Comparison of ENCODE assay signal across 1 cellular context in the genomic region with DNA sequence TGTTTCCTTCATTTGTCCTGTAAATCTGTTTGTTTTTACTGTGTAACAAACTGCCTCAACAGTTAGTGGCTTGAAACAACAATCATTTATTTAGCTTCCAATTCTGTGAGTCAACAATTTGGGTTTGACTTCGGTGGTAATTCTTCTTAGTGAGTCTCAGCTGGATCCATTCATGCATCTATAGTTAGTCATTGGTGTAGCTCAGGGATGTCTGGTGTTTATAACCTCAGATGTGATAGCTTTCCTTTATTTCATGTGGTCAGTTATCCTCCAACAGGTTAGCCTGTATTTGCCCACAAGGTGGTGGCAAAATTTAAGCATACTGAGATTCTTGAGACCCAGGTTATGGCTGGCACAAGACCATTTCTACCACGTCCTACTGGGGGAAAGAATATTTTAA.
TF ChIP-seq lines count a peak whose summit lies in the region.

No MANE protein-coding gene starts in this region.

TF ChIP-seq in WTC11, 78 proteins besides CTCF, POLR2A, EP300 and RAD21 (continued from another document):
- TF ChIP-seq, protein P1, sequence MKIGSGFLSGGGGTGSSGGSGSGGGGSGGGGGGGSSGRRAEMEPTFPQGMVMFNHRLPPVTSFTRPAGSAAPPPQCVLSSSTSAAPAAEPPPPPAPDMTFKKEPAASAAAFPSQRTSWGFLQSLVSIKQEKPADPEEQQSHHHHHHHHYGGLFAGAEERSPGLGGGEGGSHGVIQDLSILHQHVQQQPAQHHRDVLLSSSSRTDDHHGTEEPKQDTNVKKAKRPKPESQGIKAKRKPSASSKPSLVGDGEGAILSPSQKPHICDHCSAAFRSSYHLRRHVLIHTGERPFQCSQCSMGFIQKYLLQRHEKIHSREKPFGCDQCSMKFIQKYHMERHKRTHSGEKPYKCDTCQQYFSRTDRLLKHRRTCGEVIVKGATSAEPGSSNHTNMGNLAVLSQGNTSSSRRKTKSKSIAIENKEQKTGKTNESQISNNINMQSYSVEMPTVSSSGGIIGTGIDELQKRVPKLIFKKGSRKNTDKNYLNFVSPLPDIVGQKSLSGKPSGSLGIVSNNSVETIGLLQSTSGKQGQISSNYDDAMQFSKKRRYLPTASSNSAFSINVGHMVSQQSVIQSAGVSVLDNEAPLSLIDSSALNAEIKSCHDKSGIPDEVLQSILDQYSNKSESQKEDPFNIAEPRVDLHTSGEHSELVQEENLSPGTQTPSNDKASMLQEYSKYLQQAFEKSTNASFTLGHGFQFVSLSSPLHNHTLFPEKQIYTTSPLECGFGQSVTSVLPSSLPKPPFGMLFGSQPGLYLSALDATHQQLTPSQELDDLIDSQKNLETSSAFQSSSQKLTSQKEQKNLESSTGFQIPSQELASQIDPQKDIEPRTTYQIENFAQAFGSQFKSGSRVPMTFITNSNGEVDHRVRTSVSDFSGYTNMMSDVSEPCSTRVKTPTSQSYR (CRISPR knock-in tag; IDR thresholded peaks at IDR 0.05): no peak
- TF ChIP-seq CREM (CRISPR knock-in tag; IDR thresholded peaks at IDR 0.05) (no peak), GABPB1 (CRISPR knock-in tag; IDR thresholded peaks at IDR 0.05) (no peak), SMAD4 (CRISPR knock-in tag; IDR thresholded peaks at IDR 0.05) (no peak), NR1H2 (CRISPR knock-in tag; IDR thresholded peaks at IDR 0.05) (no peak)
- TF ChIP-seq, protein P2, sequence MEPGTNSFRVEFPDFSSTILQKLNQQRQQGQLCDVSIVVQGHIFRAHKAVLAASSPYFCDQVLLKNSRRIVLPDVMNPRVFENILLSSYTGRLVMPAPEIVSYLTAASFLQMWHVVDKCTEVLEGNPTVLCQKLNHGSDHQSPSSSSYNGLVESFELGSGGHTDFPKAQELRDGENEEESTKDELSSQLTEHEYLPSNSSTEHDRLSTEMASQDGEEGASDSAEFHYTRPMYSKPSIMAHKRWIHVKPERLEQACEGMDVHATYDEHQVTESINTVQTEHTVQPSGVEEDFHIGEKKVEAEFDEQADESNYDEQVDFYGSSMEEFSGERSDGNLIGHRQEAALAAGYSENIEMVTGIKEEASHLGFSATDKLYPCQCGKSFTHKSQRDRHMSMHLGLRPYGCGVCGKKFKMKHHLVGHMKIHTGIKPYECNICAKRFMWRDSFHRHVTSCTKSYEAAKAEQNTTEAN (CRISPR knock-in tag; IDR thresholded peaks at IDR 0.05): no peak
- TF ChIP-seq, protein P3, sequence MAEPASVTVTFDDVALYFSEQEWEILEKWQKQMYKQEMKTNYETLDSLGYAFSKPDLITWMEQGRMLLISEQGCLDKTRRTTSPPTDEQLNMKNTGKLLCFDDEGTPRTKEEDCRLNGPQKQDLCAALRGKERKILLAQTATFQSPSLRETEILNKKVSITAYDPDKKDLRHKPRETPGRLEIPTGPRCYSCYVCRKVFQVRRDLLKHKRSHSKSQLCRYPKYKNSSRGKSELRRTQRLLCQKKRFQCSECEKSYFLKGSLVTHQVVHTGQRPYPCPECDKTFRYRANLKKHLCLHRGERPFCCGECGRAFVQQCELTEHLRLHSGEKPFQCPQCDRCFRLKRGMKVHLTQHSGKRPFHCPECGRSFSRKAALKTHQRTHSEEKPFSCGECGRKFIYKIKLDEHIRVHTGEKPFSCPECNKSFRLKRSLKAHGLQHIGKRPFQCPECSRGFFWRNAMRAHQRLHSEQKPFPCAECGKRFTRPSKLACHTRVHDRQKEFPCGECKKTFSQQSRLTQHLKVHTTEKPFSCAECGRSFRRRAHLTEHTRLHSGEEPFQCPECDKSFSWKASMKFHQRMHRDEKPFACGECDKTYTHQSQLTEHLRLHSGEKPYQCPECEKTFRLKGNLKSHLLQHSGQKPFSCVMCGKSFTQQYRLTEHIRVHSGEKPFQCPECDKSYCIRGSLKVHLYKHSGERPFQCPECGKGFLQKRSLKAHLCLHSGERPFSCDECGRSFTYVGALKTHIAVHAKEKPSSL (CRISPR knock-in tag; conservative IDR thresholded peaks at IDR 0.05): no peak
